18 cellular contexts compared by ENCODE assay signal in genomic region chr2:40558772-40559171, GRCh38.
"Had no signal": no experiment of that assay in that cellular context is flagged by ENCODE, and none has a peak within 500 bp of the region (broad histone marks: within the 10 kb centered on the region; RNA-seq: fewer than 3 reads in every experiment).

No MANE protein-coding gene starts in this region.

- H3K27me3 ChIP-seq: body of pancreas, colonic mucosa, esophagus squamous epithelium had no signal

- H3K4me1 ChIP-seq: body of pancreas, colonic mucosa, esophagus squamous epithelium, parathyroid adenoma had no signal

- DNase-seq: activated CD4-positive, alpha-beta T cell treated with anti-CD3 and anti-CD28 coated beads, Interleukin-2, amount 10 ng/mL, durations not matched to agents 24 days and 14 days; activated CD4-positive, CD25-positive, alpha-beta regulatory T cell; activated CD8-positive, alpha-beta memory T cell treated with anti-CD3 and anti-CD28 coated beads, Interleukin-2, amount 50 U/mL, for 4 hours; activated CD8-positive, alpha-beta T cell treated with anti-CD3 and anti-CD28 coated beads, Interleukin-2, amount 10 ng/mL, durations not matched to agents 7 days and 5 days; activated gamma-delta T cell; activated T-cell treated with anti-CD3 and anti-CD28 coated beads, Interleukin-2, amount 50 U/mL, for 72 hours; amniotic stem cell; central memory CD4-positive, alpha-beta T cell; colonic mucosa; esophagus squamous epithelium; hippocampal formation; naive B cell had no signal

- H3K36me3 ChIP-seq: colonic mucosa, esophagus squamous epithelium, thoracic aorta had no signal

- H3K4me3 ChIP-seq: body of pancreas, colonic mucosa, esophagus squamous epithelium, thoracic aorta had no signal

- H3K9me3 ChIP-seq: body of pancreas, colonic mucosa, esophagus squamous epithelium, thoracic aorta had no signal

- H3K27ac ChIP-seq: body of pancreas, colonic mucosa, esophagus squamous epithelium, parathyroid adenoma, thoracic aorta had no signal

- ATAC-seq: activated CD8-positive, alpha-beta T cell treated with anti-CD3 and anti-CD28 coated beads, Interleukin-2, amount 10 ng/mL, durations not matched to agents 7 days and 5 days; activated T-cell treated with anti-CD3 and anti-CD28 coated beads, Interleukin-2, amount 50 U/mL, for 72 hours; body of pancreas; left lobe of liver; stimulated activated effector memory CD8-positive, alpha-beta T cell treated with anti-CD3 and anti-CD28 coated beads, Interleukin-12 subunit alpha, Interleukin-12 subunit beta, amount 100 ng/mL, for 72 hours had no signal

- FAIRE-seq: keratinocyte had no signal
